Comparison of ENCODE assay signal across 33 cellular contexts in genomic region chr15:63904042-63904441, GRCh38.
"Had no signal": no experiment of that assay in that cellular context is flagged by ENCODE, and none has a peak within 500 bp of the region (broad histone marks: within the 10 kb centered on the region; RNA-seq: fewer than 3 reads in every experiment).

No MANE protein-coding gene starts in this region.

- DNase-seq: activated CD4-positive, alpha-beta memory T cell treated with anti-CD3 and anti-CD28 coated beads, Interleukin-2, amount 10 ng/mL, durations not matched to agents 7 days and 5 days; activated CD4-positive, alpha-beta T cell treated with anti-CD3 and anti-CD28 coated beads for 1 hour; activated CD4-positive, alpha-beta T cell treated with anti-CD3 and anti-CD28 coated beads for 4 hours; activated CD4-positive, alpha-beta T cell treated with anti-CD3 and anti-CD28 coated beads, Interleukin-2, amount 10 ng/mL, durations not matched to agents 7 days and 5 days; activated CD4-positive, alpha-beta T cell treated with anti-CD3 and anti-CD28 coated beads, Interleukin-2, amount 50 U/mL, for 4 hours; activated CD8-positive, alpha-beta memory T cell treated with anti-CD3 and anti-CD28 coated beads, Interleukin-2, amount 50 U/mL, for 48 hours; activated gamma-delta T cell; activated naive CD4-positive, alpha-beta T cell; activated naive CD4-positive, alpha-beta T cell treated with anti-CD3 and anti-CD28 coated beads, Interleukin-2, amount 10 ng/mL, durations not matched to agents 7 days and 5 days; activated naive CD8-positive, alpha-beta T cell treated with anti-CD3 and anti-CD28 coated beads, Interleukin-2, amount 50 U/mL, for 24 hours; activated T-cell treated with anti-CD3 and anti-CD28 coated beads for 4 hours; activated T-cell treated with anti-CD3 and anti-CD28 coated beads, Interleukin-2, amount 50 U/mL, for 24 hours; activated T-cell treated with anti-CD3 and anti-CD28 coated beads, Interleukin-2, amount 50 U/mL, for 72 hours; amygdala; aorta; body of pancreas; caudate nucleus; cortex of kidney; effector CD8-positive, alpha-beta T cell; foreskin keratinocyte; gastrocnemius medialis; glutamatergic neuron; heart left ventricle; T-helper 1 cell; T-helper 2 cell had no signal

- H3K36me3 Mint-ChIP-seq: activated naive CD4-positive, alpha-beta T cell treated with anti-CD3 and anti-CD28 coated beads, Interleukin-2, amount 10 ng/mL, durations not matched to agents 7 days and 5 days; activated naive CD4-positive, alpha-beta T cell treated with anti-CD3 and anti-CD28 coated beads, Interleukin-2, amount 50 U/mL, for 72 hours; WTC11 had no signal

- H3K9me3 ChIP-seq: adrenal gland, body of pancreas, gastrocnemius medialis, heart left ventricle had no signal

- H3K27me3 ChIP-seq: adrenal gland, body of pancreas, foreskin keratinocyte, gastrocnemius medialis, heart left ventricle had no signal

- H3K27me3 Mint-ChIP-seq: activated CD4-positive, alpha-beta memory T cell treated with anti-CD3 and anti-CD28 coated beads, Interleukin-2, amount 10 ng/mL, durations not matched to agents 7 days and 5 days; activated CD4-positive, alpha-beta T cell treated with anti-CD3 and anti-CD28 coated beads, Interleukin-2, amount 10 ng/mL, durations not matched to agents 7 days and 5 days; activated naive CD8-positive, alpha-beta T cell treated with anti-CD3 and anti-CD28 coated beads, Interleukin-2, amount 50 U/mL, for 24 hours; activated T-cell treated with anti-CD3 and anti-CD28 coated beads, Interleukin-2, amount 50 U/mL, for 24 hours had no signal

- H3K4me3 ChIP-seq: adrenal gland, body of pancreas, gastrocnemius medialis, heart left ventricle had no signal

- H3K9me3 Mint-ChIP-seq: activated CD4-positive, alpha-beta memory T cell treated with anti-CD3 and anti-CD28 coated beads, Interleukin-2, amount 10 ng/mL, durations not matched to agents 7 days and 5 days; activated CD4-positive, alpha-beta T cell treated with anti-CD3 and anti-CD28 coated beads, Interleukin-2, amount 10 ng/mL, durations not matched to agents 7 days and 5 days; activated naive CD4-positive, alpha-beta T cell treated with anti-CD3 and anti-CD28 coated beads, Interleukin-2, amount 10 ng/mL, durations not matched to agents 7 days and 5 days; activated naive CD4-positive, alpha-beta T cell treated with anti-CD3 and anti-CD28 coated beads, Interleukin-2, amount 50 U/mL, for 72 hours; activated naive CD8-positive, alpha-beta T cell treated with anti-CD3 and anti-CD28 coated beads, Interleukin-2, amount 50 U/mL, for 24 hours; activated T-cell treated with anti-CD3 and anti-CD28 coated beads, Interleukin-2, amount 50 U/mL, for 24 hours; activated T-cell treated with anti-CD3 and anti-CD28 coated beads, Interleukin-2, amount 50 U/mL, for 72 hours; WTC11 had no signal

- H3K27ac ChIP-seq: adrenal gland, body of pancreas, epithelial cell of prostate, foreskin keratinocyte, heart left ventricle, VCaP had no signal

- ATAC-seq: activated naive CD4-positive, alpha-beta T cell treated with anti-CD3 and anti-CD28 coated beads, Interleukin-2, amount 50 U/mL, for 72 hours; activated naive CD8-positive, alpha-beta T cell treated with anti-CD3 and anti-CD28 coated beads, Interleukin-2, amount 50 U/mL, for 24 hours; activated T-cell treated with anti-CD3 and anti-CD28 coated beads, Interleukin-2, amount 50 U/mL, for 72 hours; body of pancreas; foreskin keratinocyte; gastrocnemius medialis; heart left ventricle; WTC11 had no signal

- H3K36me3 ChIP-seq: adrenal gland, gastrocnemius medialis had no signal

- H3K27ac Mint-ChIP-seq: activated naive CD4-positive, alpha-beta T cell treated with anti-CD3 and anti-CD28 coated beads, Interleukin-2, amount 50 U/mL, for 72 hours; activated naive CD8-positive, alpha-beta T cell treated with anti-CD3 and anti-CD28 coated beads, Interleukin-2, amount 50 U/mL, for 24 hours; activated T-cell treated with anti-CD3 and anti-CD28 coated beads, Interleukin-2, amount 50 U/mL, for 24 hours; activated T-cell treated with anti-CD3 and anti-CD28 coated beads, Interleukin-2, amount 50 U/mL, for 72 hours; WTC11 had no signal

- FAIRE-seq: colon, endometrium, TTC549 had no signal

- H3K4me3 Mint-ChIP-seq: activated CD4-positive, alpha-beta memory T cell treated with anti-CD3 and anti-CD28 coated beads, Interleukin-2, amount 10 ng/mL, durations not matched to agents 7 days and 5 days; activated CD4-positive, alpha-beta T cell treated with anti-CD3 and anti-CD28 coated beads, Interleukin-2, amount 10 ng/mL, durations not matched to agents 7 days and 5 days; activated naive CD4-positive, alpha-beta T cell treated with anti-CD3 and anti-CD28 coated beads, Interleukin-2, amount 10 ng/mL, durations not matched to agents 7 days and 5 days; activated naive CD8-positive, alpha-beta T cell treated with anti-CD3 and anti-CD28 coated beads, Interleukin-2, amount 50 U/mL, for 24 hours; activated T-cell treated with anti-CD3 and anti-CD28 coated beads, Interleukin-2, amount 50 U/mL, for 24 hours; activated T-cell treated with anti-CD3 and anti-CD28 coated beads, Interleukin-2, amount 50 U/mL, for 72 hours; WTC11 had no signal
